1 cellular context compared by ENCODE assay signal in the genomic region with DNA sequence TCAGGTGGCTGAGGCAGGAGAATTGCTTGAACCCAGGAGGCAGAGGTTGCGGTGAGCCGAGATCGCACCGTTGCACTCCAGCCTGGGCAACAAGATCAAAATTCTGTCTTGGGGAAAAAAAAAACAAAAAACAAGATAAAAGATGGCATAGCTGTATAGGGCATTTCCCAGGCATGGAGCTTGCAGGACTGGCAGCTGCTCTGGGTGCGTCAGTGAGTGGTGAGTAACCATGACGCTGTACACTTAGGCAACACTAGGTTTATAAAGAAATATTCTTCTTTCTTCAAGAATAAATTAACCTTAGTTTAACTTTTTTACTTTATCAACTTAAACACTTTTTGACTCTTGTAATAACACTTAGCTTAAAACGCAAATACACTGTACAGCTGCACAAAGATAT.
A peak's percentile ranks its signal among the peaks of the same experiment; 100 is the strongest.
TF ChIP-seq lines count a peak whose summit lies in the region.

No MANE protein-coding gene starts in this region.

TF ChIP-seq in H1, 55 proteins besides CTCF, POLR2A, EP300 and RAD21:
- TF ChIP-seq POLR2AphosphoS5 (IDR thresholded peaks at IDR 0.05; ENCODE audit: low read depth, low read length) (peak; percentile 29; the same call in 1 of the 2 replicates), CHD2 (IDR thresholded peaks at IDR 0.05; ENCODE audit: low read length) (no peak)
